In the genomic region with DNA sequence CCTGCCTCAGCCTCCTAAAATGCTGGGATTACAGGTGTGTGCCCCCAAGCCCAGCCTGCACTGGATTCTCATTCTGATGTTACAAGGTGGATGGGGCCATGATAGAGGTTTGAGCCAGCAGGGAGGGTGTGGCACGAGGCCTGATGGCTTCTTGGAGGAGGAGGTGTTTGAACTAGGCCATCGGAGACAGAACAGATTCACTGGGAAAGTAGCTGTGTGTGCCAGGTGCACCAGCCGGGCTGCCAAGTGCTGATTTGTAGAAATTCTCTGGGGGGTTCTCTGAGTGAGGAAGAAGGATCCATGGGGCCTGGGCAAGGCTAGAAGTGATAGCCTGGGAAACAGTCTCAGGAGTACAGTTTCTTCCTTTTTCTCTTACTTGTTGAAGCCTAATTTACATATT, we compare ENCODE assay signal across 23 cellular contexts. TPM values are rescaled to one million over a fixed set of nuclear protein-coding genes. Genes with fewer than 3 reads are reported as not detected.
A peak's percentile ranks its signal among the peaks of the same experiment; 100 is the strongest.
DNase-seq lines count a peak whose midpoint lies in the region; ATAC-seq, FAIRE-seq and TF ChIP-seq lines count a peak whose summit lies in the region.
"Had no signal": no experiment of that assay in that cellular context is flagged by ENCODE, and none has a peak within 500 bp of the region (broad histone marks: within the 10 kb centered on the region; RNA-seq: fewer than 3 reads in every experiment).

No MANE protein-coding gene starts in this region.

- no peak for TF ChIP-seq EP300 in A549 (IDR thresholded peaks at IDR 0.05)

- no peak for ATAC-seq in A549
- ATAC-seq in GM21825 (IDR thresholded peaks at IDR 0.05; ENCODE audit: unreplicated experiment) = no peak
- ATAC-seq in GM19023 (IDR thresholded peaks at IDR 0.05; ENCODE audit: unreplicated experiment) = no peak
- no peak for ATAC-seq in right lobe of liver
- ATAC-seq: GM12878; left colon; stimulated activated memory B cell treated with anti-CD40 and anti-IgM and Interleukin-4, amounts not matched to agents 10 μg/mL and 1 μg/mL and 100 μg/mL, for 72 hours had no signal

- no peaks in the 10 kb centered on the region for H3K36me3 ChIP-seq in ascending aorta
- no peaks in the 10 kb centered on the region for H3K36me3 ChIP-seq in neural progenitor cell
- H3K36me3 ChIP-seq in right lobe of liver = no peaks in the 10 kb centered on the region
- H3K36me3 ChIP-seq: upper lobe of left lung had no signal

- H3F3A ChIP-seq in neural progenitor cell (ENCODE audit: low read depth) = peaks cover 12% of the 10 kb centered on the region

- peaks cover 3% of the 10 kb centered on the region for H3K27me3 Mint-ChIP-seq in neural progenitor cell (ENCODE audit: insufficient read depth, low read depth)
- H3K27me3 Mint-ChIP-seq: activated T-cell treated with anti-CD3 and anti-CD28 coated beads, Interleukin-2, amount 50 U/mL, for 24 hours had no signal

- no peak for TF ChIP-seq RAD21 in A549 (conservative IDR thresholded peaks at IDR 0.05 in 1 of 2, IDR thresholded peaks at IDR 0.05 in 1 of 2)

- POLR2A ChIA-PET in A549 (lab: Yijun Ruan, JAX) = no interaction called here

- peak overlapping the region; percentile 30 for H3K27ac Mint-ChIP-seq in neural progenitor cell
- H3K27ac Mint-ChIP-seq: activated T-cell treated with anti-CD3 and anti-CD28 coated beads, Interleukin-2, amount 50 U/mL, for 24 hours; stimulated activated memory B cell treated with anti-CD40 and anti-IgM and Interleukin-4, amounts not matched to agents 10 μg/mL and 1 μg/mL and 100 μg/mL, for 72 hours had no signal

- TF ChIP-seq CTCF in A549 (IDR thresholded peaks at IDR 0.05) (no peak), ascending aorta (IDR thresholded peaks at IDR 0.05) (no peak), neural progenitor cell (IDR thresholded peaks at IDR 0.05) (no peak), right lobe of liver (IDR thresholded peaks at IDR 0.05) (no peak)

- CTCF ChIA-PET in A549 (lab: Yijun Ruan, JAX) = interaction anchor here (0.8 to 32.4 kb wide), 13 partner anchors 8 to 154 kb away, joined by 3 to 821 read pairs (median 5); a partner anchor contains a TSS

- no peak for DNase-seq in A549 (ENCODE audit: low read depth in 1 of 2, low spot score in 1 of 2)
- peak; percentile 42 for DNase-seq in DMS 273 treated with DMSO at 0.1 percent for 48 hours (lab: John Stamatoyannopoulos, UW)
- no peak for DNase-seq in ascending aorta (ENCODE audit: low spot score in 2 of 2)
- DNase-seq in neural progenitor cell (ENCODE audit: low spot score) = no peak
- no peak for DNase-seq in right lobe of liver
- no peak for DNase-seq in HuH-7.5 (ENCODE audit: low spot score)
- DNase-seq: activated T-cell treated with anti-CD3 and anti-CD28 coated beads, Interleukin-2, amount 50 U/mL, for 24 hours; Calu3; dermis blood vessel endothelial cell; GF-D8; left colon; midbrain; NCI-H1417; NCI-H2227 treated with DMSO at 0.1 percent for 48 hours; NK-92 treated with Interleukin-12 subunit alpha and Interleukin-12 subunit beta, amount 100 ng/mL, for 24 hours; retina; stimulated activated CD4-positive, alpha-beta T cell treated with anti-CD3 and anti-CD28 coated beads, Interleukin-15, amount 100 ng/mL, for 24 hours; upper lobe of left lung had no signal

- FAIRE-seq in A549 (lab: Jason Lieb, UNC) = no peak
- FAIRE-seq: bronchial epithelial cell, GM12878 had no signal

- no peaks in the 10 kb centered on the region for H3K9me3 Mint-ChIP-seq in neural progenitor cell
- H3K9me3 Mint-ChIP-seq: activated T-cell treated with anti-CD3 and anti-CD28 coated beads, Interleukin-2, amount 50 U/mL, for 24 hours; stimulated activated memory B cell treated with anti-CD40 and anti-IgM and Interleukin-4, amounts not matched to agents 10 μg/mL and 1 μg/mL and 100 μg/mL, for 72 hours had no signal

- TF ChIP-seq POLR2A in A549 (IDR thresholded peaks at IDR 0.05; ENCODE audit: low read length) = no peak
- no peak for TF ChIP-seq POLR2A in right lobe of liver (IDR thresholded peaks at IDR 0.05)

- no peak overlapping the region for H3K9ac ChIP-seq in neural progenitor cell

- H2AFZ ChIP-seq in neural progenitor cell (replicated peaks) = no peak overlapping the region

- peak overlapping the region; percentile 92 to 100; a peak in 5 of 6 replicates for H3K27ac ChIP-seq in A549
- peak overlapping the region; percentile 1 to 97 for H3K27ac ChIP-seq in ascending aorta
- H3K27ac ChIP-seq in neural progenitor cell = no peak overlapping the region
- no peak overlapping the region for H3K27ac ChIP-seq in right lobe of liver

- 71% methylated on average over 3 of the region's 3 CpGs for WGBS in A549 (ENCODE audit: missing lambda C conversion rate)
- WGBS in right lobe of liver (ENCODE audit: insufficient coverage, low coverage, low lambda C conversion rate, missing lambda C conversion rate) = 72% methylated on average over 3 of the region's 3 CpGs

- H3K9me3 ChIP-seq in A549 = peaks cover 9% of the 10 kb centered on the region; the same call in 2 of the 3 replicates
- H3K9me3 ChIP-seq in ascending aorta = no peaks in the 10 kb centered on the region
- no peaks in the 10 kb centered on the region for H3K9me3 ChIP-seq in neural progenitor cell (ENCODE audit: low read depth)
- H3K9me3 ChIP-seq in right lobe of liver = no peaks in the 10 kb centered on the region
- H3K9me3 ChIP-seq: upper lobe of left lung had no signal

- intact Hi-C loops in ascending aorta (cut with DNase I) (loop anchor here (2.0 kb wide), 1 partner anchor 56 kb away; no protein-coding TSS in a partner anchor), right lobe of liver (cut with DNase I) (no loop called here)

- H3K4me3 ChIP-seq in A549 = no peak overlapping the region
- no peak overlapping the region for H3K4me3 ChIP-seq in ascending aorta
- no peak overlapping the region for H3K4me3 ChIP-seq in neural progenitor cell
- no peak overlapping the region for H3K4me3 ChIP-seq in right lobe of liver
- H3K4me3 ChIP-seq: GM12878, upper lobe of left lung had no signal

- H3K4me3 Mint-ChIP-seq in neural progenitor cell = peak overlapping the region; percentile 38
- H3K4me3 Mint-ChIP-seq: activated T-cell treated with anti-CD3 and anti-CD28 coated beads, Interleukin-2, amount 50 U/mL, for 24 hours; stimulated activated memory B cell treated with anti-CD40 and anti-IgM and Interleukin-4, amounts not matched to agents 10 μg/mL and 1 μg/mL and 100 μg/mL, for 72 hours had no signal

- no peaks in the 10 kb centered on the region for H3K36me3 Mint-ChIP-seq in neural progenitor cell
- H3K36me3 Mint-ChIP-seq: stimulated activated memory B cell treated with anti-CD40 and anti-IgM and Interleukin-4, amounts not matched to agents 10 μg/mL and 1 μg/mL and 100 μg/mL, for 72 hours had no signal

- H4K20me1 ChIP-seq in neural progenitor cell (ENCODE audit: low read depth) = no peaks in the 10 kb centered on the region

- H3K4me1 ChIP-seq in A549 (peaks cover 68% of the 10 kb centered on the region), ascending aorta (peaks cover 4 to 27% of the 10 kb centered on the region in 2 donors), neural progenitor cell (peaks cover 7% of the 10 kb centered on the region), right lobe of liver (peaks cover 0 to 2% (median 0%) of the 10 kb centered on the region in 4 donors)

- H3K4me1 Mint-ChIP-seq in neural progenitor cell = peaks cover 16% of the 10 kb centered on the region

- no peaks in the 10 kb centered on the region for H3K79me2 ChIP-seq in neural progenitor cell (ENCODE audit: low read depth)

- no peaks in the 10 kb centered on the region for H3K27me3 ChIP-seq in ascending aorta
- H3K27me3 ChIP-seq in neural progenitor cell = no peaks in the 10 kb centered on the region
- no peaks in the 10 kb centered on the region for H3K27me3 ChIP-seq in right lobe of liver
- H3K27me3 ChIP-seq: upper lobe of left lung had no signal

- H3K4me2 ChIP-seq in A549 (peak overlapping the region; percentile 99), neural progenitor cell (no peak overlapping the region)

TF ChIP-seq in A549, 52 proteins besides CTCF, POLR2A, EP300 and RAD21:
- TF ChIP-seq ESRRA (IDR thresholded peaks at IDR 0.05; ENCODE audit: borderline replicate concordance, low read length) = no peak

RNA-seq across cellular contexts. Expression of a gene that starts 31.2 kb away (rescaled TPM):
- polyA plus RNA-seq in A549 (2011; rRNA removed) (13.3 and 20.4 TPM in 2 replicates), A549 (2017; fragmentation: RNase III; extraction: RNeasy Plus Mini Kit Qiagen cat#74134 plus additional on column Dnase treatment) (16.1 to 22.6 TPM (median 19.8 TPM) in 3 replicates)
- 12.7 and 14.5 TPM in 2 replicates for polyA plus RNA-seq in A549 (2012; cell fraction: cytosol; rRNA removed)
- polyA plus RNA-seq in A549 (2012; cell fraction: nucleus; rRNA removed) = 16.5 and 22.0 TPM in 2 replicates
- polyA minus RNA-seq in A549 (2011; rRNA and poly(A)+ RNA removed) = 22.3 and 22.9 TPM in 2 replicates
- total RNA-seq in ascending aorta (29.3 TPM), neural progenitor cell (ENCODE audit: low replicate concordance) (12.0 and 23.1 TPM in 2 replicates), right lobe of liver (10 to 100 TPM in 1 of 6 experiments, 1 to 10 TPM in 5; 1.8 to 13.5 (median 4.1) TPM)

Comparison
In these comparisons a context has a peak if more than half of its experiments do, and no peak if none do; other contexts are left out.
1. H3K27ac ChIP-seq: peak in A549 (2 of 2) and ascending aorta (2 of 2); none in neural progenitor cell (single experiment) and right lobe of liver (0 of 3).